ENCODE assay signal across 8 cellular contexts in the genomic region with DNA sequence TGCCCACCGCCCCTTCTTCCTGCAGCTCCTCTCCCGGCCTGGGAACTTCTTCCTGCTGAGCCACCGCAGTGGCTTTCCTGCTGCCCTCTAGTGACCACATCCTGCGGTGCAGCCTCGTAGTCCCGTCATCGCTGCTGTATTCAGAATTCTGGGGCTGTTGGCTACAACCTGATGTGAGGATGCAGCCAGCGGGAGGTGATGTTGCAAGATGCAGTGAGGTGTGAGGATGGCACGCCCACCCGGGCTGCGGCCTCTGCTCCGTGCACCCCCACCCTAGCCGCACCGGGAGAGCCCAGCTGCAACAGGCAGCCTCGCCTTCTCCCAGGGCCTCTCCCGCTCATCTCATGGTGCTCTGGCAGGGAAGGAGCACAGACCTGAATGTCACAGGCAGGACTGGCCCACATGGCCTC.
DNase-seq lines count a peak whose midpoint lies in the region; ATAC-seq and TF ChIP-seq lines count a peak whose summit lies in the region.

No MANE protein-coding gene starts in this region.

- peaks cover 11% of the 10 kb centered on the region for H3K27me3 Mint-ChIP-seq in nephron (ENCODE audit: low read depth)

- H3K36me3 Mint-ChIP-seq in nephron (ENCODE audit: low read depth): no peaks in the 10 kb centered on the region

- no peaks in the 10 kb centered on the region for H3K36me3 ChIP-seq in GM06990 (ENCODE audit: control insufficient read depth, insufficient read depth, low read length)

- DNase-seq in GM06990 (ENCODE audit: extremely low read depth, insufficient read length) (peak; percentile 33), HUDEP-2 (lab: John Stamatoyannopoulos, UW; ENCODE audit: unreplicated experiment in 76 of 76) (peak in 39 of 76 experiments; percentile 2 to 56 (median 30)), OCI-M1 (lab: John Stamatoyannopoulos, UW) (peak; percentile 77), fibroblast of mammary gland (ENCODE audit: low read depth) (peak; percentile 71), substantia nigra (lab: John Stamatoyannopoulos, UW) (peak in 45 of 49 donors; percentile 17 to 82 (median 63))
- DNase-seq in activated T-cell treated with anti-CD3 and anti-CD28 coated beads, Interleukin-2, amount 50 U/mL, for 48 hours: peak; percentile 73 to 78

- H3K4me3 ChIP-seq in GM06990 (replicated peaks; ENCODE audit: low read depth, low read length) (no peak overlapping the region), fibroblast of mammary gland (ENCODE audit: control insufficient read depth, low read depth, low read length) (no peak overlapping the region)

- H3K27ac ChIP-seq in substantia nigra (ENCODE audit: low read depth, low read length, poor library complexity, severe bottlenecking): peak overlapping the region; percentile 18

- no peak for ATAC-seq in GM21381 (IDR thresholded peaks at IDR 0.05; ENCODE audit: unreplicated experiment)

- no peaks in the 10 kb centered on the region for H3K9me3 Mint-ChIP-seq in nephron

- H3K4me1 Mint-ChIP-seq in nephron: peaks cover 63% of the 10 kb centered on the region

- peak overlapping the region; percentile 13 to 91 (median 75) for H3K27ac Mint-ChIP-seq in nephron

- H3K27me3 ChIP-seq in GM06990 (replicated peaks; ENCODE audit: control insufficient read depth, insufficient read depth, low read length): peaks cover 2% of the 10 kb centered on the region

- H3K4me3 Mint-ChIP-seq in nephron: peak overlapping the region in 1 of 3 experiments; percentile 31

- TF ChIP-seq CTCF in GM06990 (IDR thresholded peaks at IDR 0.05; ENCODE audit: insufficient read depth, low read length, poor library complexity, severe bottlenecking) (peak; percentile 93), fibroblast of mammary gland (conservative IDR thresholded peaks at IDR 0.05; ENCODE audit: control insufficient read depth, insufficient read depth, low read depth, low read length) (peak; percentile 94), nephron (IDR thresholded peaks at IDR 0.05; ENCODE audit: unreplicated experiment in 3 of 3) (peak; percentile 91 to 94 (median 91))
